ENCODE assay signal across 8 cellular contexts in the genomic region with DNA sequence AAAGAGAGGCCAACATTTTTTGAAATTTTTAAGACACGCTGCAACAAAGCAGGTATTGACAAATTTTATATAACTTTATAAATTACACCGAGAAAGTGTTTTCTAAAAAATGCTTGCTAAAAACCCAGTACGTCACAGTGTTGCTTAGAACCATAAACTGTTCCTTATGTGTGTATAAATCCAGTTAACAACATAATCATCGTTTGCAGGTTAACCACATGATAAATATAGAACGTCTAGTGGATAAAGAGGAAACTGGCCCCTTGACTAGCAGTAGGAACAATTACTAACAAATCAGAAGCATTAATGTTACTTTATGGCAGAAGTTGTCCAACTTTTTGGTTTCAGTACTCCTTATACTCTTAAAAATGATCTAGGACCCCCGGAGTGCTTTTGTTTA. TPM values are rescaled to one million over a fixed set of nuclear protein-coding genes. Genes with fewer than 3 reads are reported as not detected.
DNase-seq lines count a peak whose midpoint lies in the region; ATAC-seq, FAIRE-seq and TF ChIP-seq lines count a peak whose summit lies in the region.

No MANE protein-coding gene starts in this region.

- no peak overlapping the region for H3K18ac ChIP-seq in H9 (ENCODE audit: insufficient read length, low read depth, low read length)

- no peak overlapping the region for H4K91ac ChIP-seq in H9 (ENCODE audit: insufficient read length, low read depth, low read length)

- dilution Hi-C loops in endothelial cell of umbilical vein (cut with MboI; ENCODE audit: extremely low pct_ligation_motif_present, low sequenced_read_pairs), result no loop called here

- no peak overlapping the region for H2AFZ ChIP-seq in H9 (ENCODE audit: low read length)
- peak overlapping the region; percentile 23 for H2AFZ ChIP-seq in endothelial cell of umbilical vein (ENCODE audit: low read depth, low read length)

- no peak overlapping the region for H3K56ac ChIP-seq in H9 (ENCODE audit: insufficient read length, low read depth, low read length)

- H3K27me3 Mint-ChIP-seq in H9 (ENCODE audit: low read depth), result no peaks in the 10 kb centered on the region

- no peak overlapping the region for H2AK5ac ChIP-seq in H9 (ENCODE audit: insufficient read length, low read length)

- intact Hi-C loops in endothelial cell of umbilical vein (cut with micrococcal nuclease), result loop anchor here (5.0 to 10.0 kb wide), 3 partner anchors 218 to 284 kb away; a partner anchor contains a TSS
- intact Hi-C loops in posterior cingulate gyrus (cut with DNase I), result loop anchor here (10.0 kb wide), 2 partner anchors 108 to 218 kb away; a partner anchor contains a TSS

- FAIRE-seq in endothelial cell of umbilical vein (lab: Jason Lieb, UNC), result peak; percentile 4

- no peaks in the 10 kb centered on the region for H3K9me1 ChIP-seq in endothelial cell of umbilical vein (replicated peaks; ENCODE audit: control insufficient read depth, extremely low read depth, insufficient read depth, low read length)

- H3K4me3 Mint-ChIP-seq in H9, result peak overlapping the region; percentile 88 to 89

- peaks cover 10% of the 10 kb centered on the region for H3K23me2 ChIP-seq in H9 (ENCODE audit: insufficient read length, low read depth, low read length, poor library complexity, severe bottlenecking)

- ATAC-seq in GM19328 (IDR thresholded peaks at IDR 0.05; ENCODE audit: unreplicated experiment), result no peak

- H2BK12ac ChIP-seq in H9 (ENCODE audit: insufficient read length, low read depth, low read length), result no peak overlapping the region

- peaks cover 4 to 27% (median 14%) of the 10 kb centered on the region in 3 experiments; a peak in 6 of 7 replicates for H3K36me3 Mint-ChIP-seq in H9 (ENCODE audit: insufficient read depth in 1 of 3, low read depth in 3 of 3)

- no peak overlapping the region for H2BK20ac ChIP-seq in H9 (ENCODE audit: low read depth, low read length, poor library complexity, severe bottlenecking)

- H3K4me1 Mint-ChIP-seq in H9, result peaks cover 10% of the 10 kb centered on the region in 2 experiments; a peak in 3 of 4 replicates

- H4K5ac ChIP-seq in H9 (ENCODE audit: insufficient read length, low read depth, low read length), result no peak overlapping the region

- no CpG with 5 or more reads among the region's 6 CpGs for WGBS in H9 (ENCODE audit: extremely low coverage, insufficient read length, low lambda C conversion rate)

- no peak overlapping the region for H3K23ac ChIP-seq in H9 (ENCODE audit: insufficient read length, low read depth, low read length)

- H3K79me1 ChIP-seq in H9 (ENCODE audit: insufficient read depth, low read depth, low read length, poor library complexity, severe bottlenecking), result no peaks in the 10 kb centered on the region

- H3K27ac ChIP-seq in H9 (ENCODE audit: insufficient read length, low read depth, low read length) (no peak overlapping the region), endothelial cell of umbilical vein (ENCODE audit: insufficient read depth, low read depth, low read length) (peak overlapping the region; percentile 88)

- no peaks in the 10 kb centered on the region for H3K9me3 ChIP-seq in H9 (ENCODE audit: control insufficient read depth, low read depth, low read length)
- H3K9me3 ChIP-seq in endothelial cell of umbilical vein (replicated peaks; ENCODE audit: control insufficient read depth, insufficient read depth, low read length), result no peaks in the 10 kb centered on the region

- POLR2A ChIA-PET in endothelial cell of umbilical vein (lab: Charles Lee), result no interaction called here

- H3K4me1 ChIP-seq in H9 (ENCODE audit: insufficient read depth, low read length), result no peaks in the 10 kb centered on the region
- peaks cover 14% of the 10 kb centered on the region for H3K4me1 ChIP-seq in endothelial cell of umbilical vein (ENCODE audit: control insufficient read depth, extremely low read depth, insufficient read depth, low read length)

- H4K20me1 ChIP-seq in H9 (ENCODE audit: control insufficient read depth, insufficient read depth, insufficient read length), result no peaks in the 10 kb centered on the region
- no peaks in the 10 kb centered on the region for H4K20me1 ChIP-seq in endothelial cell of umbilical vein (replicated peaks; ENCODE audit: control insufficient read depth, extremely low read depth, insufficient read depth, low read length)

- TF ChIP-seq CTCF in H9 (conservative IDR thresholded peaks at IDR 0.05), result no peak
- TF ChIP-seq CTCF in endothelial cell of umbilical vein (IDR thresholded peaks at IDR 0.05; ENCODE audit: extremely low read depth in 1 of 2, insufficient read depth in 1 of 2, low read depth in 1 of 2, low read length in 2 of 2), result no peak

- H3K4me3 ChIP-seq in endothelial cell of umbilical vein (replicated peaks in 1 of 3; ENCODE audit: insufficient read depth in 1 of 3, low read depth in 1 of 3, low read length in 3 of 3) (peak overlapping the region; percentile 37 to 96 (median 56)), skeletal muscle cell (ENCODE audit: low read depth, low read length) (peak overlapping the region; percentile 85)

- H3K27me3 ChIP-seq in H9 (ENCODE audit: insufficient read depth, low read length), result no peaks in the 10 kb centered on the region
- H3K27me3 ChIP-seq in endothelial cell of umbilical vein (ENCODE audit: control insufficient read depth in 2 of 2, insufficient read depth in 2 of 2, low read length in 2 of 2), result no peaks in the 10 kb centered on the region

- peak overlapping the region; percentile 96 for H3K4me2 ChIP-seq in H9 (ENCODE audit: insufficient read depth, insufficient read length, low read length)
- peak overlapping the region; percentile 97 for H3K4me2 ChIP-seq in endothelial cell of umbilical vein (ENCODE audit: insufficient read depth, low read length)

- no peak overlapping the region for H3K4ac ChIP-seq in H9 (ENCODE audit: low read depth, low read length)

- no peaks in the 10 kb centered on the region for H3K79me2 ChIP-seq in H9 (ENCODE audit: insufficient read depth, low read length)
- peaks cover 6% of the 10 kb centered on the region for H3K79me2 ChIP-seq in endothelial cell of umbilical vein (ENCODE audit: control insufficient read depth, insufficient read depth, low read length)

- DNase-seq in H9 (no peak), RKO (ENCODE audit: low spot score) (peak; percentile 49), endothelial cell of umbilical vein (ENCODE audit: low read depth, low spot score) (no peak), skeletal muscle cell (ENCODE audit: low read depth) (no peak), NCI-H524 (lab: John Stamatoyannopoulos, UW) (no peak), DMS114 treated with DMSO at 0.1 percent for 48 hours (lab: John Stamatoyannopoulos, UW; ENCODE audit: unreplicated experiment) (no peak), posterior cingulate gyrus (no peak)

- H2BK5ac ChIP-seq in H9 (ENCODE audit: insufficient read length, low read length), result no peak overlapping the region

- CTCF ChIA-PET in endothelial cell of umbilical vein (lab: Charles Lee), result no interaction called here

- H2BK15ac ChIP-seq in H9 (ENCODE audit: low read depth, low read length), result no peak overlapping the region

- H3K36me3 ChIP-seq in endothelial cell of umbilical vein (ENCODE audit: control insufficient read depth in 2 of 2, extremely low read depth in 1 of 2, insufficient read depth in 2 of 2, low read length in 2 of 2), result no peaks in the 10 kb centered on the region

- H3K14ac ChIP-seq in H9 (ENCODE audit: insufficient read depth, low read length), result no peak overlapping the region

- no peaks in the 10 kb centered on the region for H3K9me3 Mint-ChIP-seq in H9

- H3T11ph ChIP-seq in H9 (ENCODE audit: low read length), result no peak overlapping the region

- TF ChIP-seq POLR2A in endothelial cell of umbilical vein (IDR thresholded peaks at IDR 0.05; ENCODE audit: low read depth, low read length), result no peak

- no TSS peak for BruUV-seq in endothelial cell of umbilical vein (replicated peaks; lab: Mats Ljungman, UMichigan)

- peak overlapping the region in 1 of 3 experiments; percentile 99; a peak in 3 of 7 replicates for H3K27ac Mint-ChIP-seq in H9

- no peak overlapping the region for H2BK120ac ChIP-seq in H9 (ENCODE audit: low read depth, low read length, poor library complexity, severe bottlenecking)

- H3K9ac ChIP-seq in H9 (ENCODE audit: extremely low read depth, insufficient read length, low read length) (peak overlapping the region; percentile 99), endothelial cell of umbilical vein (replicated peaks; ENCODE audit: extremely low read depth, insufficient read depth, low read length) (peak overlapping the region; percentile 91)

- H4K8ac ChIP-seq in H9 (replicated peaks; ENCODE audit: insufficient read length, low read depth, low read length), result no peak overlapping the region

TF ChIP-seq in endothelial cell of umbilical vein, 7 proteins besides CTCF, POLR2A, EP300 and RAD21:
- TF ChIP-seq FOS (IDR thresholded peaks at IDR 0.05; ENCODE audit: borderline replicate concordance, insufficient read depth, low read length), result no peak
- no peak for TF ChIP-seq GATA2 (IDR thresholded peaks at IDR 0.05; ENCODE audit: insufficient read depth, insufficient read length, low read depth, low read length)
- TF ChIP-seq EZH2 (IDR thresholded peaks at IDR 0.05; ENCODE audit: borderline replicate concordance, low read depth, low read length, severe bottlenecking), result no peak
- TF ChIP-seq JUN (IDR thresholded peaks at IDR 0.05; ENCODE audit: borderline replicate concordance, insufficient read depth, insufficient read length, low read depth), result no peak
- no peak for TF ChIP-seq POLR2AphosphoS5 (IDR thresholded peaks at IDR 0.05; ENCODE audit: insufficient read depth, low read depth, low read length)
- TF ChIP-seq MYC (IDR thresholded peaks at IDR 0.05; ENCODE audit: low read depth, low read length), result no peak

RNA-seq across cellular contexts. Expression of a gene that starts 1.2 kb away (rescaled TPM):
- total RNA-seq in H9 (2021) (16.8 and 17.0 TPM in 2 replicates), endothelial cell of umbilical vein (16.1 and 17.5 TPM in 2 replicates)
- polyA plus RNA-seq in endothelial cell of umbilical vein, result 1.3 and 2.9 TPM in 2 replicates
- 4.1 and 4.3 TPM in 2 replicates for polyA plus RNA-seq in endothelial cell of umbilical vein (2011; cell fraction: cytosol; rRNA removed)
- 12.9 and 15.2 TPM in 2 replicates for polyA plus RNA-seq in endothelial cell of umbilical vein (2011; cell fraction: nucleus; rRNA removed)
- polyA plus RNA-seq in endothelial cell of umbilical vein (2012), result 2.7 and 7.9 TPM in 2 replicates
- 5.6 and 9.6 TPM in 2 replicates for polyA minus RNA-seq in endothelial cell of umbilical vein
- polyA minus RNA-seq in endothelial cell of umbilical vein (2011; cell fraction: cytosol; rRNA and poly(A)+ RNA removed), result 6.7 TPM
- 10.8 and 16.1 TPM in 2 replicates for polyA minus RNA-seq in endothelial cell of umbilical vein (2011; cell fraction: nucleus; rRNA and poly(A)+ RNA removed)

RNA-seq across cellular contexts. Expression of a gene that starts 1.3 kb away (rescaled TPM):
- total RNA-seq in H9 (2021), result 0.20 TPM in 1 of 2 replicates, not detected in the other
- not detected in 2 replicates for total RNA-seq in endothelial cell of umbilical vein
- 0.05 TPM in 1 of 2 replicates, not detected in the other for polyA plus RNA-seq in endothelial cell of umbilical vein
- not detected in 2 replicates for polyA plus RNA-seq in endothelial cell of umbilical vein (2011; cell fraction: cytosol; rRNA removed)
- polyA plus RNA-seq in endothelial cell of umbilical vein (2011; cell fraction: nucleus; rRNA removed), result not detected in 2 replicates
- polyA plus RNA-seq in endothelial cell of umbilical vein (2012), result not detected in 2 replicates
- not detected in 2 replicates for polyA minus RNA-seq in endothelial cell of umbilical vein
- polyA minus RNA-seq in endothelial cell of umbilical vein (2011; cell fraction: cytosol; rRNA and poly(A)+ RNA removed), result not detected
- not detected in 2 replicates for polyA minus RNA-seq in endothelial cell of umbilical vein (2011; cell fraction: nucleus; rRNA and poly(A)+ RNA removed)
